Comparison of ENCODE assay signal across 10 cellular contexts in the genomic region with DNA sequence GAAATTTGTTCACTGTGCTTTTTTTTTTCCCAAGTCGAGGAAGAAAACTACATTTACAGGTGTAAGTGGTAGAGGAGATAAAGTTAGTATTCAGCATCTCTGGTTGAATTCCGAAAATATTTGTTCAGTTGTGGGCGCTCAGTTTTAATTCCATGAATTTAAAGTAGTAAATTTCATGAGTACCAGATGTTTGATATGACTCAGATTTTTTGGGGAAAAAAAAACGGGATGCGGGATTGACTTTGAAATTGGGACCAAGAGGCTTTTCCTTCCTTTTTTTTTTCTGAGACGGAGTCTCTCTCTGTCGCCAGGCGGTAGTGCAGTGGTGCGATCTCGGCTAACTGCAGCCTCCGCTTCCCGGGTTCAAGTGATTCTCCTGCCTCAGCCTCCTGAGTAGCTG. TPM values are rescaled to one million over a fixed set of nuclear protein-coding genes. Genes with fewer than 3 reads are reported as not detected.
DNase-seq lines count a peak whose midpoint lies in the region; ATAC-seq, FAIRE-seq and TF ChIP-seq lines count a peak whose summit lies in the region.
"Had no signal": no experiment of that assay in that cellular context is flagged by ENCODE, and none has a peak within 500 bp of the region (broad histone marks: within the 10 kb centered on the region; RNA-seq: fewer than 3 reads in every experiment).

No MANE protein-coding gene starts in this region.

- WGBS in endodermal cell (ENCODE audit: insufficient coverage in 1 of 2, insufficient read length in 1 of 2), 2 experiments, result 89 to 93% methylated on average over 11 to 12 of the region's 12 CpGs
- 61 to 68% (median 66%) methylated on average over 12 of the region's 12 CpGs for WGBS in ovary, 3 donors

- TF ChIP-seq CTCF in DOHH2 (IDR thresholded peaks at IDR 0.05; ENCODE audit: low read depth, low read length, poor library complexity, severe bottlenecking) (no peak), endodermal cell (conservative IDR thresholded peaks at IDR 0.05) (peak; percentile 16), ovary (IDR thresholded peaks at IDR 0.05) (no peak)

- no peak for TF ChIP-seq POLR2A in ovary (IDR thresholded peaks at IDR 0.05)

- H3K4me1 Mint-ChIP-seq in endodermal cell, result peaks cover 28% of the 10 kb centered on the region

- DNase-seq in NT2/D1 (ENCODE audit: low read depth, low spot score), result no peak
- DNase-seq in endodermal cell, result no peak
- DNase-seq in ovary, result no peak
- no peak for DNase-seq in RCC 7860 (ENCODE audit: low spot score)
- no peak for DNase-seq in AG08396 (ENCODE audit: low spot score)
- DNase-seq in activated CD4-positive, alpha-beta T cell treated with anti-CD3 and anti-CD28 coated beads for 48 hours, result no peak
- DNase-seq: left colon had no signal

- H3K9ac ChIP-seq in NT2/D1 (ENCODE audit: insufficient read length, low read depth), result peak overlapping the region; percentile 47
- H3K9ac ChIP-seq in endodermal cell (ENCODE audit: extremely low read depth, low read length, poor library complexity, severe bottlenecking), result no peak overlapping the region

- H3K27ac ChIP-seq in DOHH2 (ENCODE audit: low read depth, low read length), result no peak overlapping the region
- no peak overlapping the region for H3K27ac ChIP-seq in endodermal cell (ENCODE audit: low read depth, low read length)
- no peak overlapping the region for H3K27ac ChIP-seq in ovary

- H3K27me3 ChIP-seq in DOHH2 (ENCODE audit: control insufficient read depth, low read length) (no peaks in the 10 kb centered on the region), NT2/D1 (ENCODE audit: insufficient read depth, insufficient read length) (no peaks in the 10 kb centered on the region), endodermal cell (ENCODE audit: control insufficient read depth, insufficient read depth, low read length, poor library complexity, severe bottlenecking) (no peaks in the 10 kb centered on the region), ovary (no peaks in the 10 kb centered on the region)
- H3K27me3 ChIP-seq: spleen had no signal

- H4K20me1 ChIP-seq in DOHH2 (ENCODE audit: control insufficient read depth, insufficient read depth, low read depth, low read length), result no peaks in the 10 kb centered on the region

- H3K9me3 ChIP-seq in DOHH2 (ENCODE audit: control insufficient read depth, insufficient read depth, low read length), result no peaks in the 10 kb centered on the region
- no peaks in the 10 kb centered on the region for H3K9me3 ChIP-seq in NT2/D1 (ENCODE audit: insufficient read depth, low read length)
- no peaks in the 10 kb centered on the region for H3K9me3 ChIP-seq in endodermal cell (ENCODE audit: control insufficient read depth, low read length)
- H3K9me3 ChIP-seq in ovary, result no peaks in the 10 kb centered on the region
- H3K9me3 ChIP-seq: spleen had no signal

- intact Hi-C loops in ovary (cut with DNase I), result no loop called here

- TF ChIP-seq EP300 in ovary (IDR thresholded peaks at IDR 0.05), result no peak

- no peak overlapping the region for H3K27ac Mint-ChIP-seq in endodermal cell

- peak overlapping the region; percentile 99 for H3K4me2 ChIP-seq in DOHH2 (ENCODE audit: low read length)

- H3K27me3 Mint-ChIP-seq in endodermal cell (ENCODE audit: insufficient read depth), result no peaks in the 10 kb centered on the region

- peak overlapping the region; percentile 91 for H3K4me3 Mint-ChIP-seq in endodermal cell

- no peaks in the 10 kb centered on the region for H3K9me2 ChIP-seq in DOHH2 (replicated peaks; ENCODE audit: control insufficient read depth, low read length)

- FAIRE-seq in RCC 7860 (lab: Jason Lieb, UNC), result no peak

- peaks cover 27% of the 10 kb centered on the region for H3K79me2 ChIP-seq in DOHH2 (ENCODE audit: control insufficient read depth, low read length)

- H3K4me3 ChIP-seq in DOHH2 (ENCODE audit: low read length) (no peak overlapping the region), NT2/D1 (ENCODE audit: insufficient read length, low read depth) (no peak overlapping the region), endodermal cell (ENCODE audit: low read length) (peak overlapping the region; percentile 97), ovary (peak overlapping the region; percentile 97)

- no peaks in the 10 kb centered on the region for H3K9me3 Mint-ChIP-seq in endodermal cell

- H3F3A ChIP-seq in DOHH2 (ENCODE audit: control insufficient read depth, insufficient read depth), result peaks cover 12% of the 10 kb centered on the region; the same call in 1 of the 2 replicates

- H3K36me3 Mint-ChIP-seq in endodermal cell (ENCODE audit: low read depth), result peaks cover 27% of the 10 kb centered on the region

- H3K4me1 ChIP-seq in DOHH2 (ENCODE audit: control insufficient read depth, low read length) (peaks cover 16% of the 10 kb centered on the region), NT2/D1 (ENCODE audit: insufficient read depth, insufficient read length) (peaks cover 3% of the 10 kb centered on the region), endodermal cell (ENCODE audit: control insufficient read depth, insufficient read depth, low read length) (no peaks in the 10 kb centered on the region), ovary (ENCODE audit: insufficient read depth) (peaks cover 13% of the 10 kb centered on the region)

- ATAC-seq in GM21786 (IDR thresholded peaks at IDR 0.05; ENCODE audit: unreplicated experiment), result no peak
- ATAC-seq: left colon had no signal

- peaks cover 18% of the 10 kb centered on the region for H3K36me3 ChIP-seq in DOHH2 (ENCODE audit: control insufficient read depth, low read length)
- H3K36me3 ChIP-seq in NT2/D1 (ENCODE audit: insufficient read depth, insufficient read length, low read length), result peaks cover 34% of the 10 kb centered on the region
- peaks cover 20% of the 10 kb centered on the region for H3K36me3 ChIP-seq in endodermal cell (ENCODE audit: control insufficient read depth, insufficient read depth, low read length)
- no peaks in the 10 kb centered on the region for H3K36me3 ChIP-seq in ovary

RNA-seq across cellular contexts. Expression of a gene that starts 1.6 kb away (rescaled TPM):
- total RNA-seq in endodermal cell (10 to 100 TPM; 28.1 to 47.9 TPM), ovary (10 to 100 TPM; 27.3 to 45.6 (median 42.1) TPM)
- polyA plus RNA-seq in endodermal cell (2013, experiment 1 of 2), result 34.8 TPM
- 32.3 TPM for polyA plus RNA-seq in endodermal cell (2013, experiment 2 of 2)
- polyA plus RNA-seq in ovary, result 10 to 100 TPM; 32.4 to 58.6 TPM

RNA-seq across cellular contexts. Expression of a gene that starts 15.2 kb away (rescaled TPM):
- total RNA-seq in endodermal cell (10 to 100 TPM; 64.9 to 70.0 TPM), ovary (10 to 100 TPM; 10.1 to 21.9 (median 18.7) TPM)
- polyA plus RNA-seq in endodermal cell (2013, experiment 1 of 2), result 70.6 TPM
- polyA plus RNA-seq in endodermal cell (2013, experiment 2 of 2), result 67.4 TPM
- 10 to 100 TPM; 17.3 to 26.1 TPM for polyA plus RNA-seq in ovary

RNA-seq across cellular contexts. Expression of a gene that starts 15.3 kb away (rescaled TPM):
- total RNA-seq in endodermal cell (100 to 1,000 TPM in 1 of 2 donors, 10 to 100 TPM in 1; 93.9 to 147 TPM), ovary (1 to 10 TPM in 1 of 7 donors, under 1 TPM in 4, not detected in 2; 0.22 to 2.5 (median 0.36) TPM)
- 77.6 TPM for polyA plus RNA-seq in endodermal cell (2013, experiment 1 of 2)
- 78.7 TPM for polyA plus RNA-seq in endodermal cell (2013, experiment 2 of 2)
- 1 to 10 TPM in 1 of 2 donors, under 1 TPM in 1; 0.62 to 3.0 TPM for polyA plus RNA-seq in ovary

RNA-seq across cellular contexts. Expression of a gene that starts 35.4 kb away (rescaled TPM):
- total RNA-seq in endodermal cell, result under 1 TPM; 0.22 to 0.29 TPM
- polyA plus RNA-seq in endodermal cell (2013, experiment 1 of 2), result not detected
- not detected for polyA plus RNA-seq in endodermal cell (2013, experiment 2 of 2)
- total RNA-seq in ovary, result not detected
- polyA plus RNA-seq in ovary, result not detected
- total RNA-seq: left colon, spleen had no signal
- polyA plus RNA-seq: spleen had no signal

RNA-seq across cellular contexts. Expression of a gene that starts 57.4 kb away (rescaled TPM):
- total RNA-seq in endodermal cell (not detected), ovary (10 to 100 TPM in 3 of 7 donors, 1 to 10 TPM in 3, under 1 TPM in 1; 0.83 to 15.1 (median 6.3) TPM)
- 0.14 TPM for polyA plus RNA-seq in endodermal cell (2013, experiment 1 of 2)
- polyA plus RNA-seq in endodermal cell (2013, experiment 2 of 2), result 0.17 TPM
- 10 to 100 TPM in 1 of 2 donors, 1 to 10 TPM in 1; 4.9 to 10.3 TPM for polyA plus RNA-seq in ovary

Comparison
In these comparisons a context has a peak if more than half of its experiments do, and no peak if none do; other contexts are left out.
1. H3K4me3 ChIP-seq: peak in endodermal cell (single experiment) and ovary (single experiment); none in DOHH2 (single experiment) and NT2/D1 (single experiment).
2. RNA of a gene that starts 15.3 kb away (total RNA-seq): 93.9 to 147 TPM in endodermal cell; 0.22 to 2.5 TPM in ovary; every median in the first group is over 10 times any median in the second.